ENCODE assay signal across 9 cellular contexts in genomic region chr2:28398101-28398834, GRCh38. TPM values are rescaled to one million over a fixed set of nuclear protein-coding genes. Genes with fewer than 3 reads are reported as not detected.
DNase-seq lines count a peak whose midpoint lies in the region; ATAC-seq and TF ChIP-seq lines count a peak whose summit lies in the region.
"Had no signal": no experiment of that assay in that cellular context is flagged by ENCODE, and none has a peak within 500 bp of the region (broad histone marks: within the 10 kb centered on the region; RNA-seq: fewer than 3 reads in every experiment).

No MANE protein-coding gene starts in this region.

- peak overlapping the region in 5 of 8 donors; percentile 1 to 89 (median 64) for H3K4me3 ChIP-seq in spleen

- TF ChIP-seq POLR2A in spleen (IDR thresholded peaks at IDR 0.05): no peak

- H3K4me1 Mint-ChIP-seq in HFFc6 (ENCODE audit: low read depth): no peaks in the 10 kb centered on the region; the same call in none of the 2 replicates
- H3K4me1 Mint-ChIP-seq in activated naive CD8-positive, alpha-beta T cell (ENCODE audit: low read depth): peaks cover 48% of the 10 kb centered on the region

- 65 to 84% (median 66%) methylated on average over 13 of the region's 13 CpGs for WGBS in spleen, 5 donors

- peak; percentile 32 for DNase-seq in HFFc6
- peak; percentile 64 for DNase-seq in Right ventricle myocardium superior
- no peak for DNase-seq in spleen
- DNase-seq in RKO (ENCODE audit: low spot score): no peak
- no peak for DNase-seq in NK-92 treated with Interleukin-12 subunit alpha and Interleukin-12 subunit beta, amount 100 ng/mL, for 24 hours (lab: John Stamatoyannopoulos, UW)
- DNase-seq: stimulated activated CD4-positive, alpha-beta T cell treated with anti-CD3 and anti-CD28 coated beads, Interleukin-2, amount 100 ng/mL, for 48 hours had no signal

- H3K4me3 Mint-ChIP-seq in HFFc6: no peak overlapping the region
- H3K4me3 Mint-ChIP-seq in activated naive CD8-positive, alpha-beta T cell: peak overlapping the region; percentile 53

- no peak overlapping the region; the same call in 1 of the 2 replicates for H3K27ac Mint-ChIP-seq in HFFc6
- H3K27ac Mint-ChIP-seq in activated naive CD8-positive, alpha-beta T cell: peak overlapping the region; percentile 58

- no peak for ATAC-seq in Right ventricle myocardium superior (ENCODE audit: poor library complexity)
- ATAC-seq in HG02798 (IDR thresholded peaks at IDR 0.05; ENCODE audit: poor library complexity, unreplicated experiment): no peak
- ATAC-seq in GM18511 (IDR thresholded peaks at IDR 0.05; ENCODE audit: unreplicated experiment): no peak

- peak overlapping the region in 7 of 8 donors; percentile 29 to 100 (median 98) for H3K27ac ChIP-seq in spleen

- peaks cover 4% of the 10 kb centered on the region; the same call in 1 of the 2 replicates for H3K9me3 Mint-ChIP-seq in HFFc6
- H3K9me3 Mint-ChIP-seq in activated naive CD8-positive, alpha-beta T cell (ENCODE audit: low read depth): no peaks in the 10 kb centered on the region

- peaks cover 24 to 100% (median 67%) of the 10 kb centered on the region in 6 donors for H3K4me1 ChIP-seq in spleen

- no peaks in the 10 kb centered on the region for H3K9me3 ChIP-seq in spleen

- intact Hi-C loops in Right ventricle myocardium superior (cut with DNase I) (loop anchor here (10.0 kb wide), 3 partner anchors 123 to 663 kb away; partner anchors contain the start of gene MRPL33), spleen (cut with DNase I; ENCODE audit: low total_unique reads) (no loop called here)

- H3K27me3 Mint-ChIP-seq in HFFc6 (ENCODE audit: insufficient read depth): peaks cover 5% of the 10 kb centered on the region
- H3K27me3 Mint-ChIP-seq in activated naive CD8-positive, alpha-beta T cell: no peaks in the 10 kb centered on the region

- H3K36me3 Mint-ChIP-seq in HFFc6 (ENCODE audit: low read depth): peaks cover 30% of the 10 kb centered on the region
- H3K36me3 Mint-ChIP-seq in activated naive CD8-positive, alpha-beta T cell: peaks cover 2% of the 10 kb centered on the region

- peaks cover 0 to 58% (median 3%) of the 10 kb centered on the region in 6 donors for H3K36me3 ChIP-seq in spleen

- TF ChIP-seq CTCF in HFFc6 (IDR thresholded peaks at IDR 0.05): no peak
- no peak for TF ChIP-seq CTCF in spleen (IDR thresholded peaks at IDR 0.05 in 8 of 11, conservative IDR thresholded peaks at IDR 0.05 in 3 of 11)

- H3K27me3 ChIP-seq in spleen (replicated peaks in 1 of 7): peaks cover 0 to 16% (median 0%) of the 10 kb centered on the region in 7 donors

RNA-seq across cellular contexts. Expression of gene FOSL2, which starts 5.6 kb away (rescaled TPM):
- 100 to 1,000 TPM in 5 of 6 experiments, 10 to 100 TPM in 1; 90.1 to 128 (median 116) TPM for total RNA-seq in HFFc6 (2021; fragmentation: NEBNext Ultra II Directional; extraction: Animal tissue kit (Norgen Biotek cat#: 25700))
- total RNA-seq in Right ventricle myocardium superior (45.7 TPM), spleen (100 to 1,000 TPM in 3 of 7 donors, 10 to 100 TPM in 4; 53.0 to 134 (median 97.1) TPM)
- 10 to 100 TPM in 1 of 3 donors, 1 to 10 TPM in 2; 3.2 to 14.8 (median 4.7) TPM for polyA plus RNA-seq in spleen

Comparison
In these comparisons a context has a peak if more than half of its experiments do, and no peak if none do; other contexts are left out.
1. DNase-seq: peak in HFFc6 (single experiment) and Right ventricle myocardium superior (single experiment); none in spleen (single experiment), RKO (single experiment) and NK-92 treated with Interleukin-12 subunit alpha and Interleukin-12 subunit beta, amount 100 ng/mL, for 24 hours (single experiment).